13 cellular contexts compared by ENCODE assay signal in the genomic region with DNA sequence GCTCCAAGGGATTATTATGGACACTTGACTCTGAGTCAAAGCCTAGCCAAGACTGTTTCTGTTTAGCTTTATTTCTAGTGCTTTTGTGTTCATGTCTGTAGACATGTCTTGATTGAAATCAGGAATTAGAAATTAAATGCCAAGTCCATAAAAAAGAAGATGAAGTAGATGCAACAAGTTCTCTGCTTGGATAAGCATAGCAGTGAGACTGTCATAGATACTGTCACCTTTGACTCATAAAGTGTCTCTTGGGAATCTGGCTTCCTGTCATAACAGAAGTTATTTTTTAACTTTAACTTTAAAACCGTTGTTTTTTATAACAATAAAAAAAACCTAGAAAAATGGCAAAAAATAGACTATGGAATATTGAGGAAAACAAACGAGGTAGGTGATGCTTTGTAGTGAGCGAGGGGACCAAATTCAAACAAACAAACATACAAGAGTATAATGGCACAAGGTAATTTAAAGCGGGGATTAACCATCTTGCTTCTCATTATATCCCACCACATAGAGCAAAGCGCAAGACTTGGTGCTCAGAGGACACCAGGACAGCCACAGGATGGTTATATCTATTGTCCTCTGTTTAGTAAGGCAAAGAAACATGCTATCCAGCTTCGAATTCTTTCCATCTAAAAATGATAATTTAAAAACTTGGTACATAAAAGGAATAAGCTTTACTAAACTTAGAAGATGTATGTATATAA.
A peak's percentile ranks its signal among the peaks of the same experiment; 100 is the strongest.
DNase-seq lines count a peak whose midpoint lies in the region; ATAC-seq and TF ChIP-seq lines count a peak whose summit lies in the region.
"Had no signal": no experiment of that assay in that cellular context is flagged by ENCODE, and none has a peak within 500 bp of the region (broad histone marks: within the 10 kb centered on the region; RNA-seq: fewer than 3 reads in every experiment).

No MANE protein-coding gene starts in this region.

- H3K36me3 Mint-ChIP-seq in immature natural killer cell (peaks cover 19 to 34% (median 25%) of the 10 kb centered on the region in 3 donors), glutamatergic neuron (ENCODE audit: unreplicated experiment) (no peaks in the 10 kb centered on the region)

- H3K27ac ChIP-seq in aorta (ENCODE audit: low read depth in 1 of 2, low read length in 2 of 2), result no peak overlapping the region
- H3K27ac ChIP-seq: hepatocyte had no signal

- peak overlapping the region; percentile 4 to 68 (median 52) for H3K27ac Mint-ChIP-seq in immature natural killer cell
- H3K27ac Mint-ChIP-seq in glutamatergic neuron (ENCODE audit: unreplicated experiment), result no peak overlapping the region
- H3K27ac Mint-ChIP-seq: dendritic cell treated with granulocyte-macrophage colony-stimulating factor and Interleukin-4, amounts not matched to agents 40 ng/mL and 50 ng/mL, for 4 days had no signal

- no peak for DNase-seq in immature natural killer cell
- no peak for DNase-seq in aorta
- no peak for DNase-seq in KG1 (lab: John Stamatoyannopoulos, UW)
- DNase-seq in HAP-1 (ENCODE audit: low spot score in 2 of 2), result no peak
- DNase-seq in glutamatergic neuron, result no peak
- DNase-seq: activated gamma-delta T cell treated with Interleukin-2 at 50 U/mL for 16 hours, H7, NCI-H774 had no signal

- intact Hi-C loops in aorta (cut with DNase I), result no loop called here

- WGBS in aorta, 2 donors, result 81 to 82% methylated on average over 6 of the region's 6 CpGs

- no peak overlapping the region for H3K4me3 ChIP-seq in aorta (ENCODE audit: low read length in 2 of 2)
- H3K4me3 ChIP-seq in HAP-1, result no peak overlapping the region
- H3K4me3 ChIP-seq: hepatocyte had no signal

- no peak for TF ChIP-seq CTCF in glutamatergic neuron (IDR thresholded peaks at IDR 0.05; ENCODE audit: partially characterized antibody, unreplicated experiment)

- H3K27me3 Mint-ChIP-seq in immature natural killer cell (ENCODE audit: low read depth in 3 of 3), result peaks cover 0 to 7% (median 4%) of the 10 kb centered on the region in 3 donors
- H3K27me3 Mint-ChIP-seq in glutamatergic neuron (ENCODE audit: unreplicated experiment), result no peaks in the 10 kb centered on the region
- H3K27me3 Mint-ChIP-seq: dendritic cell treated with granulocyte-macrophage colony-stimulating factor and Interleukin-4, amounts not matched to agents 40 ng/mL and 50 ng/mL, for 4 days had no signal

- H3K4me1 Mint-ChIP-seq in immature natural killer cell (peaks cover 84 to 97% of the 10 kb centered on the region in 2 donors), glutamatergic neuron (ENCODE audit: low read depth, unreplicated experiment) (peaks cover 17% of the 10 kb centered on the region)

- ATAC-seq in GM18858 (IDR thresholded peaks at IDR 0.05; ENCODE audit: unreplicated experiment) (peak; percentile 63), GM21528 (IDR thresholded peaks at IDR 0.05; ENCODE audit: low FRiP score, unreplicated experiment) (peak; percentile 41), HG03175 (IDR thresholded peaks at IDR 0.05; ENCODE audit: unreplicated experiment) (peak; percentile 41), aorta (ENCODE audit: low FRiP score) (no peak)

- in situ Hi-C loops in HAP-1 (cut with MboI; ENCODE audit: low sequenced_read_pairs), result no loop called here

- H3K27me3 ChIP-seq in aorta (ENCODE audit: control insufficient read depth in 1 of 2, insufficient read depth in 2 of 2, low read length in 1 of 2) (no peaks in the 10 kb centered on the region), HAP-1 (ENCODE audit: low read depth) (no peaks in the 10 kb centered on the region)
- H3K27me3 ChIP-seq: hepatocyte had no signal

- no peak overlapping the region for H3K4me3 Mint-ChIP-seq in immature natural killer cell
- H3K4me3 Mint-ChIP-seq in glutamatergic neuron (ENCODE audit: unreplicated experiment), result no peak overlapping the region
- H3K4me3 Mint-ChIP-seq: dendritic cell treated with granulocyte-macrophage colony-stimulating factor and Interleukin-4, amounts not matched to agents 40 ng/mL and 50 ng/mL, for 4 days had no signal

- H3K4me1 ChIP-seq in aorta (ENCODE audit: control insufficient read depth in 1 of 2, insufficient read depth in 2 of 2, low read length in 2 of 2), result no peaks in the 10 kb centered on the region
- no peaks in the 10 kb centered on the region for H3K4me1 ChIP-seq in HAP-1

- H3K36me3 ChIP-seq in aorta (ENCODE audit: control insufficient read depth in 1 of 2, insufficient read depth in 2 of 2, low read length in 1 of 2) (no peaks in the 10 kb centered on the region), HAP-1 (replicated peaks) (no peaks in the 10 kb centered on the region)

- H3K9me3 Mint-ChIP-seq in immature natural killer cell (peaks cover 0 to 2% (median 0%) of the 10 kb centered on the region in 6 donors), glutamatergic neuron (ENCODE audit: unreplicated experiment) (no peaks in the 10 kb centered on the region)

- H3K9me3 ChIP-seq in aorta (ENCODE audit: control insufficient read depth, low read length) (no peaks in the 10 kb centered on the region), HAP-1 (no peaks in the 10 kb centered on the region)
